In the genomic region with DNA sequence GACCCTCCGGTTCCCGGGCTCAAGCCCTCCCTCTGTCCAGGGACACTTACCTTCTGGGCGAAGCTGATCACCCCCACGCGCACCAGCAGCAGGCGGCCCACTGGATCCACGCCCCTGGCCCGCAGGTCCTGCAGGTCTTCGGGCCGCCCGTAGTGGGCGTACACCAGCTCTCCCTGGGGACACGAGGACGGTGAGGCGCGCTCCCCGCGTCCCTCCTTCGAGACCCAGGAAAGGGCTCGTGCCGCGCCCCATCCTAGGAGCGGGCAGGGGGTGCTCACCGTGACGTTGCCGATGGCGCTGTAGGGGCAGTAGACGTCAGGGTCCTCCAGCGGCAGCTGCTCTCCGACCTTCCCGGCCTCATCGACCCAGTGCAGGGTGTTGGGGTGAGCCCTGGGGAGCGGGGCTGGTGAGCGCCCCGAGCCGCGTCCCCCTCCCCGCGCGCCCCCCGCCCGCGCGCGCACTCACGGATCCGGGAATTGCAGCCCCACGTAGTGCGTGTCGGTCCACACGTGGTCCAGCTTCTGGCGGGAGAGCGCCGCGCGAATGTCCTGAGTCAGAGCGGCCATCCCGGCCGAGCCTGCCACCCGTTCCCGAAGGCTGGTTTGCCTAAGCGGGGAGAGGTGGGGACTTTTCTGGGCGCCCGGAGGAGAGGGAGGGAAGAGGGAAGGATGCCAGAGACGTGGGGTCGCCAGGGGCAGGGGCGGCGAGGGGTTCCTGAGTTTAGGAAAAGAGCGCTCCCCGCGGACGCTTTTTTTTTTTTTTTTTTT, we compare ENCODE assay signal across 8 cellular contexts. TPM values are rescaled to one million over a fixed set of nuclear protein-coding genes. Genes with fewer than 3 reads are reported as not detected.
DNase-seq lines count a peak whose midpoint lies in the region; ATAC-seq and TF ChIP-seq lines count a peak whose summit lies in the region.

No MANE protein-coding gene starts in this region.

- in situ Hi-C loops in gastrocnemius medialis (cut with MboI; ENCODE audit: low sequenced_read_pairs in 4 of 4): no loop called here

- ATAC-seq in PC-3 (peak; percentile 70), left ventricle myocardium superior (peak; percentile 66), gastrocnemius medialis (no peak), GM18520 (IDR thresholded peaks at IDR 0.05; ENCODE audit: unreplicated experiment) (no peak), HG02970 (IDR thresholded peaks at IDR 0.05; ENCODE audit: low FRiP score, unreplicated experiment) (no peak)

- H3K27me3 ChIP-seq in PC-3 (ENCODE audit: low read length) (no peaks in the 10 kb centered on the region), gastrocnemius medialis (peaks cover 19 to 28% (median 26%) of the 10 kb centered on the region in 3 donors)

- H3K27ac ChIP-seq in HEK293 (ENCODE audit: extremely low read depth, low read depth, low read length) (no peak overlapping the region; the same call in 1 of the 2 replicates), PC-3 (ENCODE audit: low read length) (no peak overlapping the region), gastrocnemius medialis (no peak overlapping the region)

- no peaks in the 10 kb centered on the region for H3K79me2 ChIP-seq in PC-3 (ENCODE audit: low read length)

- CTCF ChIA-PET in HEK293 (lab: Yijun Ruan, JAX): interaction anchor here (0.6 to 2.6 kb wide), 8 partner anchors 11 to 219 kb away, joined by 3 to 14 read pairs (median 3); partner anchors contain the start of genes POP7 and SLC12A9
- CTCF ChIA-PET in PC-3 (lab: Charles Lee): interaction anchor here (0.5 to 1.0 kb wide), 3 partner anchors 21 to 83 kb away, joined by 3 to 10 read pairs (median 5); partner anchors contain the start of gene MOSPD3

- BruUV-seq in PC-3 (replicated peaks; lab: Mats Ljungman, UMichigan): no TSS peak

- no peaks in the 10 kb centered on the region for H3K9me2 ChIP-seq in PC-3 (replicated peaks; ENCODE audit: low read length)

- H3K4me2 ChIP-seq in PC-3 (ENCODE audit: low read length): peak overlapping the region; percentile 37

- no peaks in the 10 kb centered on the region for H3F3A ChIP-seq in PC-3 (ENCODE audit: low read length, unreplicated experiment)

- no peak for TF ChIP-seq POLR2A in gastrocnemius medialis (IDR thresholded peaks at IDR 0.05)

- TF ChIP-seq CTCF in HEK293 (tag by site-specific recombination; IDR thresholded peaks at IDR 0.05) (peak; percentile 68), PC-3 (conservative IDR thresholded peaks at IDR 0.05; ENCODE audit: low read depth, low read length) (peak; percentile 33; the same call in 1 of the 2 replicates), gastrocnemius medialis (IDR thresholded peaks at IDR 0.05 in 4 of 5, conservative IDR thresholded peaks at IDR 0.05 in 1 of 5) (peak in 1 of 5 experiments; percentile 21)

- no peak overlapping the region for H3K9ac ChIP-seq in PC-3 (ENCODE audit: low read length)

- H3K36me3 ChIP-seq in HEK293 (ENCODE audit: control insufficient read depth in 2 of 2, insufficient read depth in 1 of 2, low read length in 2 of 2) (no peaks in the 10 kb centered on the region), PC-3 (ENCODE audit: low read depth, low read length) (no peaks in the 10 kb centered on the region), gastrocnemius medialis (no peaks in the 10 kb centered on the region)

- DNase-seq in DMS53 (lab: John Stamatoyannopoulos, UW): peak; percentile 93
- peak; percentile 14 for DNase-seq in PC-3
- DNase-seq in activated gamma-delta T cell treated with Interleukin-2 at 50 U/mL for 16 hours: peak; percentile 53
- peak; percentile 60 for DNase-seq in left ventricle myocardium superior
- DNase-seq in gastrocnemius medialis: no peak

- peak overlapping the region; percentile 8 for H3K4me3 ChIP-seq in HEK293 (ENCODE audit: low read depth, low read length)
- H3K4me3 ChIP-seq in PC-3 (ENCODE audit: low read length): no peak overlapping the region
- H3K4me3 ChIP-seq in gastrocnemius medialis: peak overlapping the region; percentile 47 to 57 (median 50)

- no peaks in the 10 kb centered on the region for H3K4me1 ChIP-seq in HEK293 (ENCODE audit: control insufficient read depth, insufficient read depth, low read length)
- no peaks in the 10 kb centered on the region for H3K4me1 ChIP-seq in PC-3 (ENCODE audit: insufficient read depth, low read length)
- peaks cover 0 to 8% of the 10 kb centered on the region in 2 donors for H3K4me1 ChIP-seq in gastrocnemius medialis

- H3K9me3 ChIP-seq in HEK293 (ENCODE audit: control insufficient read depth, insufficient read depth, low read depth, low read length): no peaks in the 10 kb centered on the region
- no peaks in the 10 kb centered on the region for H3K9me3 ChIP-seq in PC-3 (ENCODE audit: low read length)
- no peaks in the 10 kb centered on the region for H3K9me3 ChIP-seq in gastrocnemius medialis

- intact Hi-C loops in PC-3 (cut with micrococcal nuclease) (no loop called here), left ventricle myocardium superior (cut with micrococcal nuclease) (no loop called here), gastrocnemius medialis (cut with DNase I; ENCODE audit: low total_unique reads) (loop anchor here (5.0 kb wide), 1 partner anchor 59 kb away; the partner anchor contains the start of gene GIGYF1)

- no peaks in the 10 kb centered on the region for H4K20me1 ChIP-seq in PC-3 (ENCODE audit: low read length)

- POLR2A ChIA-PET in HEK293 (lab: Yijun Ruan, JAX): interaction anchor here (1.0 to 1.2 kb wide), 3 partner anchors 21 to 47 kb away, joined by 3 to 6 read pairs (median 6); partner anchors contain the start of genes ACTL6B, FBXO24, LRCH4 and MOSPD3
- POLR2A ChIA-PET in PC-3 (lab: Charles Lee; ENCODE audit: unreplicated experiment): interaction anchor here (0.6 kb wide), 2 partner anchors 19 to 40 kb away, joined by 3 read pairs; partner anchors contain the start of gene GNB2

- H2AFZ ChIP-seq in PC-3 (ENCODE audit: low read length): peak overlapping the region; percentile 59

TF ChIP-seq in HEK293, 187 proteins besides CTCF, POLR2A, EP300 and RAD21 (continues in another document):
- TF ChIP-seq ZNF211 (tag by site-specific recombination; IDR thresholded peaks at IDR 0.05; ENCODE audit: low read depth) (no peak), ZNF776 (tag by site-specific recombination; IDR thresholded peaks at IDR 0.05; ENCODE audit: borderline replicate concordance) (no peak), ZNF350 (tag by site-specific recombination; IDR thresholded peaks at IDR 0.05) (no peak), GLI4 (tag by site-specific recombination; IDR thresholded peaks at IDR 0.05) (no peak), ZNF248 (tag by site-specific recombination; IDR thresholded peaks at IDR 0.05) (no peak), ZNF221 (tag by site-specific recombination; IDR thresholded peaks at IDR 0.05; ENCODE audit: borderline replicate concordance) (no peak), TCF7L2 (IDR thresholded peaks at IDR 0.05; ENCODE audit: borderline replicate concordance, low read depth, low read length) (no peak), ZNF354C (tag by site-specific recombination; IDR thresholded peaks at IDR 0.05; ENCODE audit: borderline replicate concordance, low read depth) (no peak), ZNF24 (tag by site-specific recombination; IDR thresholded peaks at IDR 0.05) (no peak), ZNF112 (tag by site-specific recombination; IDR thresholded peaks at IDR 0.05) (no peak)
- TF ChIP-seq, protein P1, sequence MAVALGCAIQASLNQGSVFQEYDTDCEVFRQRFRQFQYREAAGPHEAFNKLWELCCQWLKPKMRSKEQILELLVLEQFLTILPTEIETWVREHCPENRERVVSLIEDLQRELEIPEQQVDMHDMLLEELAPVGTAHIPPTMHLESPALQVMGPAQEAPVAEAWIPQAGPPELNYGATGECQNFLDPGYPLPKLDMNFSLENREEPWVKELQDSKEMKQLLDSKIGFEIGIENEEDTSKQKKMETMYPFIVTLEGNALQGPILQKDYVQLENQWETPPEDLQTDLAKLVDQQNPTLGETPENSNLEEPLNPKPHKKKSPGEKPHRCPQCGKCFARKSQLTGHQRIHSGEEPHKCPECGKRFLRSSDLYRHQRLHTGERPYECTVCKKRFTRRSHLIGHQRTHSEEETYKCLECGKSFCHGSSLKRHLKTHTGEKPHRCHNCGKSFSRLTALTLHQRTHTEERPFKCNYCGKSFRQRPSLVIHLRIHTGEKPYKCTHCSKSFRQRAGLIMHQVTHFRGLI (tag by site-specific recombination; IDR thresholded peaks at IDR 0.05): no peak
- TF ChIP-seq, protein P2, sequence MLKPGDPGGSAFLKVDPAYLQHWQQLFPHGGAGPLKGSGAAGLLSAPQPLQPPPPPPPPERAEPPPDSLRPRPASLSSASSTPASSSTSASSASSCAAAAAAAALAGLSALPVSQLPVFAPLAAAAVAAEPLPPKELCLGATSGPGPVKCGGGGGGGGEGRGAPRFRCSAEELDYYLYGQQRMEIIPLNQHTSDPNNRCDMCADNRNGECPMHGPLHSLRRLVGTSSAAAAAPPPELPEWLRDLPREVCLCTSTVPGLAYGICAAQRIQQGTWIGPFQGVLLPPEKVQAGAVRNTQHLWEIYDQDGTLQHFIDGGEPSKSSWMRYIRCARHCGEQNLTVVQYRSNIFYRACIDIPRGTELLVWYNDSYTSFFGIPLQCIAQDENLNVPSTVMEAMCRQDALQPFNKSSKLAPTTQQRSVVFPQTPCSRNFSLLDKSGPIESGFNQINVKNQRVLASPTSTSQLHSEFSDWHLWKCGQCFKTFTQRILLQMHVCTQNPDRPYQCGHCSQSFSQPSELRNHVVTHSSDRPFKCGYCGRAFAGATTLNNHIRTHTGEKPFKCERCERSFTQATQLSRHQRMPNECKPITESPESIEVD (tag by site-specific recombination; IDR thresholded peaks at IDR 0.05): no peak

RNA-seq across cellular contexts. Expression of gene TFR2, which starts 8.2 kb away (rescaled TPM):
- total RNA-seq in PC-3 (2014; rRNA removed) (not detected in 2 replicates), left ventricle myocardium superior (not detected), gastrocnemius medialis (1 to 10 TPM in 2 of 4 donors, not detected in 2; 1.0 to 1.3 TPM)

RNA-seq across cellular contexts. Expression of gene MOSPD3, which starts 20.8 kb away (rescaled TPM):
- total RNA-seq in PC-3 (2014; rRNA removed) (9.4 and 19.4 TPM in 2 replicates), left ventricle myocardium superior (9.1 TPM), gastrocnemius medialis (1 to 10 TPM; 3.5 to 9.1 (median 4.6) TPM)

RNA-seq across cellular contexts. Expression of gene ACTL6B, which starts 23.1 kb away (rescaled TPM):
- total RNA-seq in PC-3 (2014; rRNA removed): not detected in 2 replicates
- total RNA-seq in left ventricle myocardium superior: not detected
- total RNA-seq in gastrocnemius medialis: not detected

RNA-seq across cellular contexts. Expression of gene PCOLCE, which starts 31.0 kb away (rescaled TPM):
- total RNA-seq in PC-3 (2014; rRNA removed): 8.6 and 16.3 TPM in 2 replicates
- 40.4 TPM for total RNA-seq in left ventricle myocardium superior
- 10 to 100 TPM in 1 of 4 donors, 1 to 10 TPM in 3; 1.6 to 17.3 (median 5.7) TPM for total RNA-seq in gastrocnemius medialis

RNA-seq across cellular contexts. Expression of gene GNB2, which starts 40.4 kb away (rescaled TPM):
- 164 and 227 TPM in 2 replicates for total RNA-seq in PC-3 (2014; rRNA removed)
- 112 TPM for total RNA-seq in left ventricle myocardium superior
- total RNA-seq in gastrocnemius medialis: 100 to 1,000 TPM; 108 to 163 (median 129) TPM

Comparison
In these comparisons a context has a peak if more than half of its experiments do, and no peak if none do; other contexts are left out.
1. DNase-seq: peak in DMS53 (single experiment), PC-3 (single experiment), activated gamma-delta T cell treated with Interleukin-2 at 50 U/mL for 16 hours (single experiment) and left ventricle myocardium superior (single experiment); none in gastrocnemius medialis (0 of 2).
2. ATAC-seq: peak in PC-3 (single experiment) and left ventricle myocardium superior (single experiment); none in gastrocnemius medialis (0 of 2), GM18520 (single experiment) and HG02970 (single experiment).